Comparison of ENCODE assay signal across 13 cellular contexts in the genomic region with DNA sequence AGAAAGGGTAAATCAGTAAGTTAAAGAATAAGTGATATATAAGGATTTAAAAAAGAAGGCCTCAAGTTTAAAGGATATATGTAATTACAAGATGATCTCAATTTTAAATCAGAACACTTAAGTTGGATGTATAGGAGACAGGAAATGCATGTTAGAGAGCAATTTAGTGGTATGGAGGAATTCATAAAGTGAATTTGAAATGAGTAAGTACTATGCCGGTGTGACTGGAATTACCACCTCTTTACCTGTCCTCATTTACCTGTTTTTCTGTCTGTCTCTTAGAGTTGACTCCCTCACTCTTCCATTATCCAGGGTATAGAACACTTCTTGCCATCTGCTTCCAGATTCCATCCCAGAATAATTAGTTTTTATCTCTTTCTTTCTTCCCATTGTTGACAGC.
DNase-seq lines count a peak whose midpoint lies in the region; ATAC-seq and TF ChIP-seq lines count a peak whose summit lies in the region.
"Had no signal": no experiment of that assay in that cellular context is flagged by ENCODE, and none has a peak within 500 bp of the region (broad histone marks: within the 10 kb centered on the region; RNA-seq: fewer than 3 reads in every experiment).

No MANE protein-coding gene starts in this region.

- H3K27me3 ChIP-seq in cardiac muscle cell = no peaks in the 10 kb centered on the region
- no peaks in the 10 kb centered on the region for H3K27me3 ChIP-seq in thyroid gland
- no peaks in the 10 kb centered on the region for H3K27me3 ChIP-seq in sigmoid colon
- H3K27me3 ChIP-seq: BLaER1 had no signal

- ATAC-seq in stimulated activated effector memory CD8-positive, alpha-beta T cell treated with anti-CD3 and anti-CD28 coated beads, Interleukin-12 subunit alpha, Interleukin-12 subunit beta, amount 100 ng/mL, for 72 hours = peak; percentile 57
- no peak for ATAC-seq in GM21737 (IDR thresholded peaks at IDR 0.05; ENCODE audit: unreplicated experiment)

- H3K27ac ChIP-seq in cardiac muscle cell (peak overlapping the region; percentile 45), thyroid gland (no peak overlapping the region), sigmoid colon (no peak overlapping the region)
- H3K27ac ChIP-seq: BLaER1 had no signal

- intact Hi-C loops in cardiac septum (cut with DNase I) = no loop called here
- intact Hi-C loops in thyroid gland (cut with DNase I) = no loop called here
- intact Hi-C loops in sigmoid colon (cut with DNase I) = no loop called here

- H3K4me1 Mint-ChIP-seq in stimulated activated effector memory CD8-positive, alpha-beta T cell treated with anti-CD3 and anti-CD28 coated beads, Interleukin-12 subunit alpha, Interleukin-12 subunit beta, amount 100 ng/mL, for 72 hours = peaks cover 14% of the 10 kb centered on the region
- H3K4me1 Mint-ChIP-seq: CD8-positive, alpha-beta memory T cell had no signal

- no peak overlapping the region for H3K4me3 ChIP-seq in cardiac muscle cell
- H3K4me3 ChIP-seq in epithelial cell of esophagus (ENCODE audit: low read length) = no peak overlapping the region
- H3K4me3 ChIP-seq in thyroid gland (replicated peaks in 1 of 3) = no peak overlapping the region
- H3K4me3 ChIP-seq in sigmoid colon = no peak overlapping the region
- H3K4me3 ChIP-seq: BLaER1 had no signal

- 87 to 94% methylated on average over 1 of the region's 1 CpG for WGBS in thyroid gland, 2 donors
- WGBS in sigmoid colon, 2 donors = 92 to 97% methylated on average over 1 of the region's 1 CpG

- H3K36me3 ChIP-seq in cardiac muscle cell (no peaks in the 10 kb centered on the region), thyroid gland (no peaks in the 10 kb centered on the region), sigmoid colon (no peaks in the 10 kb centered on the region)
- H3K36me3 ChIP-seq: BLaER1 had no signal

- H3K36me3 Mint-ChIP-seq in stimulated activated effector memory CD8-positive, alpha-beta T cell treated with anti-CD3 and anti-CD28 coated beads, Interleukin-12 subunit alpha, Interleukin-12 subunit beta, amount 100 ng/mL, for 72 hours = no peaks in the 10 kb centered on the region
- H3K36me3 Mint-ChIP-seq: CD8-positive, alpha-beta memory T cell had no signal

- no peak overlapping the region for H3K27ac Mint-ChIP-seq in stimulated activated effector memory CD8-positive, alpha-beta T cell treated with anti-CD3 and anti-CD28 coated beads, Interleukin-12 subunit alpha, Interleukin-12 subunit beta, amount 100 ng/mL, for 72 hours
- H3K27ac Mint-ChIP-seq: CD8-positive, alpha-beta memory T cell had no signal

- DNase-seq in cardiac muscle cell (ENCODE audit: low read depth in 1 of 2, low spot score in 1 of 2) = no peak
- no peak for DNase-seq in cardiac septum (ENCODE audit: low spot score)
- DNase-seq in epithelial cell of esophagus (ENCODE audit: low read depth) = peak; percentile 40
- no peak for DNase-seq in stimulated activated effector memory CD8-positive, alpha-beta T cell treated with anti-CD3 and anti-CD28 coated beads, Interleukin-12 subunit alpha, Interleukin-12 subunit beta, amount 100 ng/mL, for 72 hours (ENCODE audit: low spot score in 2 of 2)
- no peak for DNase-seq in thyroid gland
- DNase-seq in sigmoid colon = no peak
- DNase-seq: 8988T; AML-193; CD8-positive, alpha-beta memory T cell; DMS53; GF-D8 had no signal

- TF ChIP-seq POLR2A in thyroid gland (IDR thresholded peaks at IDR 0.05) (no peak), sigmoid colon (IDR thresholded peaks at IDR 0.05) (no peak)

- H3K4me3 Mint-ChIP-seq in stimulated activated effector memory CD8-positive, alpha-beta T cell treated with anti-CD3 and anti-CD28 coated beads, Interleukin-12 subunit alpha, Interleukin-12 subunit beta, amount 100 ng/mL, for 72 hours = no peak overlapping the region
- H3K4me3 Mint-ChIP-seq: CD8-positive, alpha-beta memory T cell had no signal

- H3K4me1 ChIP-seq in cardiac muscle cell (ENCODE audit: low read depth) = peaks cover 41% of the 10 kb centered on the region
- no peaks in the 10 kb centered on the region for H3K4me1 ChIP-seq in thyroid gland
- peaks cover 0 to 8% (median 0%) of the 10 kb centered on the region in 4 donors for H3K4me1 ChIP-seq in sigmoid colon
- H3K4me1 ChIP-seq: BLaER1 had no signal

- TF ChIP-seq EP300 in sigmoid colon (IDR thresholded peaks at IDR 0.05) = no peak

- H3K9me3 Mint-ChIP-seq in stimulated activated effector memory CD8-positive, alpha-beta T cell treated with anti-CD3 and anti-CD28 coated beads, Interleukin-12 subunit alpha, Interleukin-12 subunit beta, amount 100 ng/mL, for 72 hours = no peaks in the 10 kb centered on the region
- H3K9me3 Mint-ChIP-seq: CD8-positive, alpha-beta memory T cell had no signal

- H3K9me3 ChIP-seq in cardiac muscle cell (ENCODE audit: low read depth) (no peaks in the 10 kb centered on the region), thyroid gland (no peaks in the 10 kb centered on the region), sigmoid colon (no peaks in the 10 kb centered on the region)
- H3K9me3 ChIP-seq: BLaER1 had no signal

- TF ChIP-seq CTCF in cardiac muscle cell (IDR thresholded peaks at IDR 0.05; ENCODE audit: low read depth, low read length) = no peak
- TF ChIP-seq CTCF in epithelial cell of esophagus (IDR thresholded peaks at IDR 0.05; ENCODE audit: insufficient read depth, low read depth, low read length, missing control alignments) = no peak
- no peak for TF ChIP-seq CTCF in thyroid gland (IDR thresholded peaks at IDR 0.05)
- TF ChIP-seq CTCF in sigmoid colon (IDR thresholded peaks at IDR 0.05) = no peak
